Comparison of ENCODE assay signal across 27 cellular contexts in genomic region chr11:134015541-134015940, GRCh38.
"Had no signal": no experiment of that assay in that cellular context is flagged by ENCODE, and none has a peak within 500 bp of the region (broad histone marks: within the 10 kb centered on the region; RNA-seq: fewer than 3 reads in every experiment).

No MANE protein-coding gene starts in this region.

- H3K27me3 ChIP-seq: adrenal gland had no signal

- H3K4me3 ChIP-seq: adrenal gland, lung, mucosa of descending colon, smooth muscle cell, stomach, suprapubic skin, tibial artery had no signal

- H3K9me3 ChIP-seq: adrenal gland, mucosa of descending colon, SK-N-SH, stomach, suprapubic skin, tibial artery had no signal

- DNase-seq: activated CD4-positive, alpha-beta T cell treated with anti-CD3 and anti-CD28 coated beads for 48 hours; activated CD4-positive, alpha-beta T cell treated with anti-CD3 and anti-CD28 coated beads, Interleukin-2, amount 50 U/mL, for 48 hours; activated CD8-positive, alpha-beta memory T cell treated with anti-CD3 and anti-CD28 coated beads for 24 hours; activated effector memory CD4-positive, alpha-beta T cell treated with anti-CD3 and anti-CD28 coated beads, Interleukin-2, amount 50 U/mL, for 16 hours; activated naive CD4-positive, alpha-beta T cell treated with anti-CD3 and anti-CD28 coated beads for 36 hours; activated naive CD8-positive, alpha-beta T cell treated with anti-CD3 and anti-CD28 coated beads for 36 hours; adrenal gland; brain microvascular endothelial cell; effector CD4-positive, alpha-beta T cell; hypothalamus; immature natural killer cell; mesendoderm; mucosa of descending colon; SK-N-SH; stimulated activated CD4-positive, alpha-beta T cell treated with anti-CD3 and anti-CD28 coated beads, Interleukin-1b, Interleukin-23, amount 100 ng/mL, for 48 hours; stimulated activated naive B cell treated with anti-CD40 and anti-IgM and Interleukin-4, amounts not matched to agents 10 μg/mL and 1 μg/mL and 100 μg/mL, for 72 hours; stomach; SW 1271; T-helper 9 cell; tibial artery had no signal

- ATAC-seq: left lobe of liver; mucosa of descending colon; natural killer cell treated with Interleukin-12 subunit alpha and Interleukin-12 subunit beta and Interleukin-15 and Interleukin-18, amount 100 ng/mL, for 72 hours; stimulated activated naive B cell treated with anti-CD40 and anti-IgM and Interleukin-4, amounts not matched to agents 10 μg/mL and 1 μg/mL and 100 μg/mL, for 72 hours had no signal

- H3K27ac ChIP-seq: adrenal gland, brain microvascular endothelial cell, epithelial cell of prostate, suprapubic skin, tibial artery, VCaP had no signal

- H3K36me3 ChIP-seq: adrenal gland, brain microvascular endothelial cell, stomach, suprapubic skin, tibial artery had no signal

- H3K4me1 ChIP-seq: adrenal gland, suprapubic skin had no signal
